10 cellular contexts compared by ENCODE assay signal in genomic region chr16:70253291-70254094, GRCh38. TPM values are rescaled to one million over a fixed set of nuclear protein-coding genes. Genes with fewer than 3 reads are reported as not detected.
DNase-seq lines count a peak whose midpoint lies in the region; ATAC-seq lines count a peak whose summit lies in the region.
"Had no signal": no experiment of that assay in that cellular context is flagged by ENCODE, and none has a peak within 500 bp of the region (broad histone marks: within the 10 kb centered on the region; RNA-seq: fewer than 3 reads in every experiment).

No MANE protein-coding gene starts in this region.

- H3K9me2 ChIP-seq in Karpas-422 (replicated peaks; ENCODE audit: insufficient read depth, low read length): no peaks in the 10 kb centered on the region

- H3K9ac ChIP-seq in Karpas-422 (ENCODE audit: low read length): no peak overlapping the region
- H3K9ac ChIP-seq: BLaER1 treated with 17β-estradiol and CSF1 and Interleukin-3, amounts not matched to agents 10 nM and 100 nM had no signal

- H3K4me2 ChIP-seq in Karpas-422 (ENCODE audit: low read depth, low read length, poor library complexity, severe bottlenecking): no peak overlapping the region
- H3K4me2 ChIP-seq: BLaER1 treated with 17β-estradiol and CSF1 and Interleukin-3, amounts not matched to agents 10 nM and 100 nM had no signal

- H3K4me1 Mint-ChIP-seq in activated T-helper 2 cell treated with anti-CD3 and anti-CD28 coated beads, Interferon-gamma antibody, Interleukin-2, Interleukin-4, amounts not matched to agents 10 μg/mL and 5 μg/mL and 100 μg/mL, durations not matched to agents 14 hours and 24 hours and 36 hours (ENCODE audit: low read depth): peaks cover 11% of the 10 kb centered on the region

- H4K20me1 ChIP-seq in Karpas-422 (ENCODE audit: insufficient read depth, low read depth, low read length): 0 out of 2 replicates have a peak, but pooled peaks cover 3% of the 10 kb centered on the region

- peak; percentile 0 to 24 (median 8) for DNase-seq in NCI-H1417 (lab: John Stamatoyannopoulos, UW)
- no peak for DNase-seq in NCI-H1417 treated with DMSO at 0.1 percent for 48 hours (lab: John Stamatoyannopoulos, UW)
- DNase-seq in Karpas-422: peak; percentile 61
- DNase-seq in activated T-helper 2 cell treated with anti-CD3 and anti-CD28 coated beads, Interferon-gamma antibody, Interleukin-2, Interleukin-4, amounts not matched to agents 10 μg/mL and 5 μg/mL and 100 μg/mL, durations not matched to agents 14 hours and 24 hours and 36 hours (ENCODE audit: low spot score): no peak
- DNase-seq in iPS DF 19.7 (ENCODE audit: low read depth, low spot score): peak; percentile 38
- DNase-seq in stimulated activated naive CD4-positive, alpha-beta T cell (lab: John Stamatoyannopoulos, UW): peak in 4 of 6 experiments; percentile 5 to 8 (median 8)
- DNase-seq in retina: no peak
- DNase-seq: activated B cell treated with CpG ODN at 0.5 μM for 24 hours had no signal

- no peaks in the 10 kb centered on the region for H3K27me3 ChIP-seq in Karpas-422 (ENCODE audit: low read length)
- H3K27me3 ChIP-seq: BLaER1 treated with 17β-estradiol and CSF1 and Interleukin-3, amounts not matched to agents 10 nM and 100 nM had no signal

- no peaks in the 10 kb centered on the region for H3K9me3 Mint-ChIP-seq in activated T-helper 2 cell treated with anti-CD3 and anti-CD28 coated beads, Interferon-gamma antibody, Interleukin-2, Interleukin-4, amounts not matched to agents 10 μg/mL and 5 μg/mL and 100 μg/mL, durations not matched to agents 14 hours and 24 hours and 36 hours
- H3K9me3 Mint-ChIP-seq: activated B cell treated with CpG ODN at 0.5 μM for 24 hours had no signal

- H3K79me2 ChIP-seq in Karpas-422 (ENCODE audit: low read length): peaks cover 27% of the 10 kb centered on the region

- intact Hi-C loops in activated T-helper 2 cell treated with anti-CD3 and anti-CD28 coated beads, Interferon-gamma antibody, Interleukin-2, Interleukin-4, amounts not matched to agents 10 μg/mL and 5 μg/mL and 100 μg/mL, durations not matched to agents 14 hours and 24 hours and 36 hours (cut with micrococcal nuclease): loop anchor here (5.0 kb wide), 1 partner anchor 94 kb away; the partner anchor contains the start of gene DDX19A

- no peak overlapping the region for H2AFZ ChIP-seq in Karpas-422 (ENCODE audit: low read length)

- H3K27ac Mint-ChIP-seq in activated T-helper 2 cell treated with anti-CD3 and anti-CD28 coated beads, Interferon-gamma antibody, Interleukin-2, Interleukin-4, amounts not matched to agents 10 μg/mL and 5 μg/mL and 100 μg/mL, durations not matched to agents 14 hours and 24 hours and 36 hours: no peak overlapping the region
- H3K27ac Mint-ChIP-seq: activated B cell treated with CpG ODN at 0.5 μM for 24 hours had no signal

- H3K9me3 ChIP-seq in Karpas-422 (ENCODE audit: low read length): no peaks in the 10 kb centered on the region
- H3K9me3 ChIP-seq: BLaER1 treated with 17β-estradiol and CSF1 and Interleukin-3, amounts not matched to agents 10 nM and 100 nM had no signal

- peaks cover 13% of the 10 kb centered on the region for H3K4me1 ChIP-seq in Karpas-422 (ENCODE audit: low read length)

- no peak overlapping the region for H3K4me3 ChIP-seq in Karpas-422 (ENCODE audit: low read length)
- H3K4me3 ChIP-seq: BLaER1 treated with 17β-estradiol and CSF1 and Interleukin-3, amounts not matched to agents 10 nM and 100 nM had no signal

- H3K36me3 Mint-ChIP-seq in activated T-helper 2 cell treated with anti-CD3 and anti-CD28 coated beads, Interferon-gamma antibody, Interleukin-2, Interleukin-4, amounts not matched to agents 10 μg/mL and 5 μg/mL and 100 μg/mL, durations not matched to agents 14 hours and 24 hours and 36 hours (ENCODE audit: low read depth): peaks cover 74% of the 10 kb centered on the region

- no peaks in the 10 kb centered on the region for H3K27me3 Mint-ChIP-seq in activated T-helper 2 cell treated with anti-CD3 and anti-CD28 coated beads, Interferon-gamma antibody, Interleukin-2, Interleukin-4, amounts not matched to agents 10 μg/mL and 5 μg/mL and 100 μg/mL, durations not matched to agents 14 hours and 24 hours and 36 hours (ENCODE audit: low read depth)
- H3K27me3 Mint-ChIP-seq: activated B cell treated with CpG ODN at 0.5 μM for 24 hours had no signal

- no peak for ATAC-seq in GM19328 (IDR thresholded peaks at IDR 0.05; ENCODE audit: unreplicated experiment)

- peaks cover 26% of the 10 kb centered on the region for H3K36me3 ChIP-seq in Karpas-422 (ENCODE audit: insufficient read depth, low read length)

- H3K27ac ChIP-seq in Karpas-422 (ENCODE audit: low read length): no peak overlapping the region
- H3K27ac ChIP-seq: BLaER1 treated with 17β-estradiol and CSF1 and Interleukin-3, amounts not matched to agents 10 nM and 100 nM had no signal

- H3K4me3 Mint-ChIP-seq in activated T-helper 2 cell treated with anti-CD3 and anti-CD28 coated beads, Interferon-gamma antibody, Interleukin-2, Interleukin-4, amounts not matched to agents 10 μg/mL and 5 μg/mL and 100 μg/mL, durations not matched to agents 14 hours and 24 hours and 36 hours (ENCODE audit: low read depth): peak overlapping the region; percentile 39
- H3K4me3 Mint-ChIP-seq: activated B cell treated with CpG ODN at 0.5 μM for 24 hours had no signal

RNA-seq across cellular contexts. Expression of gene EXOSC6, which starts 1.8 kb away (rescaled TPM):
- total RNA-seq in Karpas-422 (2014; rRNA removed; shearing (Covaris generic); ENCODE audit: low replicate concordance): 29.0 and 31.5 TPM in 2 replicates
- total RNA-seq in activated T-helper 2 cell treated with anti-CD3 and anti-CD28 coated beads, Interferon-gamma antibody, Interleukin-2, Interleukin-4, amounts not matched to agents 10 μg/mL and 5 μg/mL and 100 μg/mL, durations not matched to agents 14 hours and 24 hours and 36 hours: 32.0 and 32.6 TPM in 2 replicates

RNA-seq across cellular contexts. Expression of gene AARS1, which starts 35.8 kb away (rescaled TPM):
- total RNA-seq in Karpas-422 (2014; rRNA removed; shearing (Covaris generic); ENCODE audit: low replicate concordance): 118 and 230 TPM in 2 replicates
- 103 and 106 TPM in 2 replicates for total RNA-seq in activated T-helper 2 cell treated with anti-CD3 and anti-CD28 coated beads, Interferon-gamma antibody, Interleukin-2, Interleukin-4, amounts not matched to agents 10 μg/mL and 5 μg/mL and 100 μg/mL, durations not matched to agents 14 hours and 24 hours and 36 hours

RNA-seq across cellular contexts. Expression of gene DDX19B, which starts 45.5 kb away (rescaled TPM):
- total RNA-seq in Karpas-422 (2014; rRNA removed; shearing (Covaris generic); ENCODE audit: low replicate concordance): 63.7 and 73.9 TPM in 2 replicates
- 31.0 and 33.3 TPM in 2 replicates for total RNA-seq in activated T-helper 2 cell treated with anti-CD3 and anti-CD28 coated beads, Interferon-gamma antibody, Interleukin-2, Interleukin-4, amounts not matched to agents 10 μg/mL and 5 μg/mL and 100 μg/mL, durations not matched to agents 14 hours and 24 hours and 36 hours

Comparison
In these comparisons a context has a peak if more than half of its experiments do, and no peak if none do; other contexts are left out.
1. DNase-seq: peak in NCI-H1417 (3 of 3), Karpas-422 (single experiment), iPS DF 19.7 (single experiment) and stimulated activated naive CD4-positive, alpha-beta T cell (4 of 6); none in NCI-H1417 treated with DMSO at 0.1 percent for 48 hours (single experiment), activated T-helper 2 cell treated with anti-CD3 and anti-CD28 coated beads, Interferon-gamma antibody, Interleukin-2, Interleukin-4, amounts not matched to agents 10 μg/mL and 5 μg/mL and 100 μg/mL, durations not matched to agents 14 hours and 24 hours and 36 hours (single experiment) and retina (single experiment).